20 cellular contexts compared by ENCODE assay signal in genomic region chr4:43607400-43607799, GRCh38.
DNase-seq lines count a peak whose midpoint lies in the region; ATAC-seq, FAIRE-seq and TF ChIP-seq lines count a peak whose summit lies in the region.
"Had no signal": no experiment of that assay in that cellular context is flagged by ENCODE, and none has a peak within 500 bp of the region (broad histone marks: within the 10 kb centered on the region; RNA-seq: fewer than 3 reads in every experiment).

No MANE protein-coding gene starts in this region.

- intact Hi-C loops in GM12878 (cut with micrococcal nuclease; ENCODE audit: unreplicated experiment): no loop called here

- H3K4me1 ChIP-seq in BLaER1: peaks cover 19% of the 10 kb centered on the region
- no peaks in the 10 kb centered on the region for H3K4me1 ChIP-seq in GM12878 (ENCODE audit: control insufficient read depth, insufficient read depth, low read length)
- no peaks in the 10 kb centered on the region for H3K4me1 ChIP-seq in HAP-1
- H3K4me1 ChIP-seq: Caco-2 had no signal

- CTCF ChIA-PET in GM12878 (lab: Yijun Ruan, JAX): no interaction called here

- DNase-seq in GM12878 (ENCODE audit: low read depth, low spot score) (no peak), HAP-1 (ENCODE audit: low spot score in 2 of 2) (no peak), AG08396 (ENCODE audit: low spot score) (no peak), GOT3 (lab: John Stamatoyannopoulos, UW) (no peak)
- DNase-seq: Caco-2; CD4-positive, CD25-positive, alpha-beta regulatory T cell; DMS153; EL; HFFc6; Karpas-422; NCI-H1092 treated with DMSO at 0.1 percent for 48 hours; NCI-H1694; NCI-H226; NCI-H524 treated with DMSO at 0.1 percent for 48 hours; T-helper 2 cell had no signal

- no peak for FAIRE-seq in GM12878 (lab: Jason Lieb, UNC)

- no peak for TF ChIP-seq CTCF in GM12878 (IDR thresholded peaks at IDR 0.05 in 2 of 3, conservative IDR thresholded peaks at IDR 0.05 in 1 of 3; ENCODE audit: control insufficient read depth in 2 of 3, extremely low read depth in 1 of 3, insufficient read depth in 1 of 3, low read depth in 3 of 3, low read length in 3 of 3)

- SMC1A ChIA-PET in GM12878 (lab: Charles Lee; ENCODE audit: uncharacterized antibody, unreplicated experiment): interaction anchor here (1.3 kb wide), 1 partner anchor 28 kb away, joined by 3 read pairs; no protein-coding TSS in a partner anchor

- peak overlapping the region; percentile 58 for H2AFZ ChIP-seq in GM12878 (ENCODE audit: control insufficient read depth, low read depth, low read length)

- BruUV-seq in GM12878 (replicated peaks; lab: Mats Ljungman, UMichigan): no TSS peak

- no peak overlapping the region for H3K9ac ChIP-seq in BLaER1
- no peak overlapping the region for H3K9ac ChIP-seq in GM12878 (ENCODE audit: control insufficient read depth, insufficient read depth, low read length)

- H3K4me3 ChIP-seq in BLaER1 (no peak overlapping the region), GM12878 (no peak overlapping the region), HAP-1 (no peak overlapping the region)

- TF ChIP-seq RAD21 in GM12878 (IDR thresholded peaks at IDR 0.05; ENCODE audit: insufficient read depth, low read depth, low read length): no peak

- POLR2A ChIA-PET in GM12878 (lab: Charles Lee): no interaction called here

- H3K4me2 ChIP-seq in BLaER1 (peak overlapping the region; percentile 37), GM12878 (ENCODE audit: control insufficient read depth, insufficient read depth) (no peak overlapping the region)

- in situ Hi-C loops in GM12878 (cut with MboI): no loop called here
- in situ Hi-C loops in HAP-1 (cut with MboI; ENCODE audit: low sequenced_read_pairs): no loop called here

- peak; percentile 38 for ATAC-seq in GM18519 (IDR thresholded peaks at IDR 0.05; ENCODE audit: low FRiP score, unreplicated experiment)
- peak; percentile 20 for ATAC-seq in HG03354 (IDR thresholded peaks at IDR 0.05; ENCODE audit: poor library complexity, severe bottlenecking, unreplicated experiment)
- ATAC-seq in GM12878: no peak
- no peak for ATAC-seq in GM18870 (IDR thresholded peaks at IDR 0.05; ENCODE audit: unreplicated experiment)

- H3K27me3 ChIP-seq in BLaER1 (no peaks in the 10 kb centered on the region), GM12878 (replicated peaks in 1 of 2; ENCODE audit: control insufficient read depth in 2 of 2, insufficient read depth in 2 of 2, low read length in 1 of 2) (no peaks in the 10 kb centered on the region), HAP-1 (ENCODE audit: low read depth) (no peaks in the 10 kb centered on the region)

- H4K20me1 ChIP-seq in BLaER1 (no peaks in the 10 kb centered on the region), GM12878 (ENCODE audit: control insufficient read depth, insufficient read depth) (no peaks in the 10 kb centered on the region)

- RAD21 ChIA-PET in GM12878 (lab: Charles Lee; ENCODE audit: unreplicated experiment): no interaction called here

- H3K9me3 ChIP-seq in BLaER1 (no peaks in the 10 kb centered on the region), GM12878 (replicated peaks; ENCODE audit: control insufficient read depth, insufficient read depth, low read length) (no peaks in the 10 kb centered on the region), HAP-1 (no peaks in the 10 kb centered on the region)
- H3K9me3 ChIP-seq: Caco-2 had no signal

- H3K27ac ChIP-seq in BLaER1: 0 out of 2 replicates have a peak overlapping the region, but pooled peaks have one; percentile 33
- H3K27ac ChIP-seq in GM12878 (ENCODE audit: control insufficient read depth, insufficient read depth): no peak overlapping the region; the same call in 1 of the 2 replicates
- H3K27ac ChIP-seq: RWPE1 had no signal

- no peaks in the 10 kb centered on the region for H3K79me2 ChIP-seq in GM12878 (ENCODE audit: control insufficient read depth, insufficient read depth, low read length)

- H3K36me3 ChIP-seq in BLaER1 (no peaks in the 10 kb centered on the region), GM12878 (ENCODE audit: control insufficient read depth in 2 of 2, insufficient read depth in 2 of 2, low read length in 1 of 2) (no peaks in the 10 kb centered on the region), HAP-1 (replicated peaks) (no peaks in the 10 kb centered on the region)

- TF ChIP-seq EP300 in GM12878 (IDR thresholded peaks at IDR 0.05; ENCODE audit: borderline replicate concordance in 1 of 2, control insufficient read depth in 1 of 2, low read depth in 2 of 2, low read length in 2 of 2): no peak

- no peak for TF ChIP-seq POLR2A in GM12878 (IDR thresholded peaks at IDR 0.05; ENCODE audit: low read depth, low read length)

TF ChIP-seq in GM12878, 131 proteins besides CTCF, POLR2A, EP300 and RAD21:
- TF ChIP-seq HCFC1 (IDR thresholded peaks at IDR 0.05; ENCODE audit: low read length): no peak
- no peak for TF ChIP-seq ASH2L (IDR thresholded peaks at IDR 0.05; ENCODE audit: borderline replicate concordance, low read depth)
- TF ChIP-seq IKZF1 (conservative IDR thresholded peaks at IDR 0.05): no peak
- TF ChIP-seq, protein P1, sequence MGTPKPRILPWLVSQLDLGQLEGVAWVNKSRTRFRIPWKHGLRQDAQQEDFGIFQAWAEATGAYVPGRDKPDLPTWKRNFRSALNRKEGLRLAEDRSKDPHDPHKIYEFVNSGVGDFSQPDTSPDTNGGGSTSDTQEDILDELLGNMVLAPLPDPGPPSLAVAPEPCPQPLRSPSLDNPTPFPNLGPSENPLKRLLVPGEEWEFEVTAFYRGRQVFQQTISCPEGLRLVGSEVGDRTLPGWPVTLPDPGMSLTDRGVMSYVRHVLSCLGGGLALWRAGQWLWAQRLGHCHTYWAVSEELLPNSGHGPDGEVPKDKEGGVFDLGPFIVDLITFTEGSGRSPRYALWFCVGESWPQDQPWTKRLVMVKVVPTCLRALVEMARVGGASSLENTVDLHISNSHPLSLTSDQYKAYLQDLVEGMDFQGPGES (IDR thresholded peaks at IDR 0.05): no peak
- TF ChIP-seq, protein P2, sequence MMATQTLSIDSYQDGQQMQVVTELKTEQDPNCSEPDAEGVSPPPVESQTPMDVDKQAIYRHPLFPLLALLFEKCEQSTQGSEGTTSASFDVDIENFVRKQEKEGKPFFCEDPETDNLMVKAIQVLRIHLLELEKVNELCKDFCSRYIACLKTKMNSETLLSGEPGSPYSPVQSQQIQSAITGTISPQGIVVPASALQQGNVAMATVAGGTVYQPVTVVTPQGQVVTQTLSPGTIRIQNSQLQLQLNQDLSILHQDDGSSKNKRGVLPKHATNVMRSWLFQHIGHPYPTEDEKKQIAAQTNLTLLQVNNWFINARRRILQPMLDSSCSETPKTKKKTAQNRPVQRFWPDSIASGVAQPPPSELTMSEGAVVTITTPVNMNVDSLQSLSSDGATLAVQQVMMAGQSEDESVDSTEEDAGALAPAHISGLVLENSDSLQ (IDR thresholded peaks at IDR 0.05): peak; percentile 80
- TF ChIP-seq MEF2B (IDR thresholded peaks at IDR 0.05; ENCODE audit: partially characterized antibody, poor library complexity, severe bottlenecking): no peak
- TF ChIP-seq SPI1 (IDR thresholded peaks at IDR 0.05; ENCODE audit: borderline replicate concordance, insufficient read depth, low read depth, low read length): peak; percentile 21; the same call in 1 of the 2 replicates
- no peak for TF ChIP-seq BCL11A (IDR thresholded peaks at IDR 0.05; ENCODE audit: low read depth, low read length)
- TF ChIP-seq SIX5 (IDR thresholded peaks at IDR 0.05; ENCODE audit: low read depth, low read length, severe bottlenecking): no peak
- no peak for TF ChIP-seq ZNF207 (IDR thresholded peaks at IDR 0.05; ENCODE audit: borderline replicate concordance)
- no peak for TF ChIP-seq YBX1 (IDR thresholded peaks at IDR 0.05)

Comparison
In these comparisons a context has a peak if more than half of its experiments do, and no peak if none do; other contexts are left out.
1. ATAC-seq: peak in GM18519 (single experiment) and HG03354 (single experiment); none in GM12878 (single experiment) and GM18870 (single experiment).